ENCODE assay signal across 15 cellular contexts in the genomic region with DNA sequence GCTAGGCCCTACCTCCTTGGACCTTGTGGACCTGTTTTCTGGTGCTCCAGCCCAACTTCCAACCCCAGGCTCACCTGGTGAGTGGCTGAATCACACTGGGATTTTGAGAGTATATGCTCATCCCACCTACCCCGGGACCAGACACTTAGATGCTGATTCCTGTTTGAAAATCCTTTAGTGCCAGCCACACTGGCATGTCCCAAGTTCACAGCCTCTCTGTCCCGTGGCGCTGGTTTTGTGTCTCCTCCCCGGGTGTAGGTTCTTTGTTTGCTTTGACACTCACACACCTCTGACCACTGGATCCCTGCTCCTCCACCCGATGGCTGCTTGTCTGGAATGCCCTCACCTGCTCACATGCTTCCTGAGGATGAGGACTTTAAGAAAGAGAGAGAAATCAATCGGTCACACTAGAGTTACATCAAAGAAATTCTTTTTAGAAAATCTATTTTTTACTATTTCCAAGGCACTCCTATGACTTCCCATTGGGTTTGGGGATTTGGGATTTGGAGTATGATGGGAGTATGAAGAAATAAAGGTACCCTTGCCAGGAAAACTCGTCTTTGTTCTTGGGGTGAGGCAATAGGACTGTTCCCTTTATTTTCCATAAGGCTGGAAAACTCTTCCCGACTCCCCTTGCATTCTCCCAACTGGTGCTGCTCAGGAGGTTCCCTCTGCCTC. TPM values are rescaled to one million over a fixed set of nuclear protein-coding genes. Genes with fewer than 3 reads are reported as not detected.
"Had no signal": no experiment of that assay in that cellular context is flagged by ENCODE, and none has a peak within 500 bp of the region (broad histone marks: within the 10 kb centered on the region; RNA-seq: fewer than 3 reads in every experiment).

No MANE protein-coding gene starts in this region.

- DNase-seq: activated CD4-positive, alpha-beta T cell treated with anti-CD3 and anti-CD28 coated beads, Interleukin-2, amount 10 ng/mL, durations not matched to agents 7 days and 5 days; activated naive CD4-positive, alpha-beta T cell treated with Interleukin-2 at 50 U/mL for 16 hours; body of pancreas; caudate nucleus; foreskin fibroblast; hippocampal formation; lower lobe of right lung; nucleus accumbens; stimulated activated naive CD8-positive, alpha-beta T cell treated with anti-CD3 and anti-CD28 coated beads, Interleukin-15, amount 100 ng/mL, for 72 hours; trophoblast cell had no signal

- H3K9me3 ChIP-seq: body of pancreas, lower lobe of right lung, suprapubic skin had no signal

- ATAC-seq: body of pancreas; lower lobe of right lung; stimulated activated naive CD8-positive, alpha-beta T cell treated with anti-CD3 and anti-CD28 coated beads, Interleukin-15, amount 100 ng/mL, for 72 hours had no signal

- H3K4me1 ChIP-seq: lower lobe of right lung had no signal

- H3K4me3 ChIP-seq: body of pancreas, lower lobe of right lung, skin epidermis, suprapubic skin had no signal

- H3K36me3 ChIP-seq: lower lobe of right lung, suprapubic skin had no signal

- H3K27ac ChIP-seq: body of pancreas, epithelial cell of prostate, lower lobe of right lung, skin epidermis, suprapubic skin had no signal

- H3K27me3 ChIP-seq: body of pancreas had no signal

RNA-seq across cellular contexts. Expression of gene SLC25A48, which starts 7.3 kb away (rescaled TPM):
- total RNA-seq: activated CD4-positive, alpha-beta T cell treated with anti-CD3 and anti-CD28 coated beads, Interleukin-2, amount 10 ng/mL, durations not matched to agents 7 days and 5 days; activated CD8-positive, alpha-beta memory T cell treated with anti-CD3 and anti-CD28 coated beads for 36 hours; dermis microvascular lymphatic vessel endothelial cell had no signal
